Comparison of ENCODE assay signal across 8 cellular contexts in the genomic region with DNA sequence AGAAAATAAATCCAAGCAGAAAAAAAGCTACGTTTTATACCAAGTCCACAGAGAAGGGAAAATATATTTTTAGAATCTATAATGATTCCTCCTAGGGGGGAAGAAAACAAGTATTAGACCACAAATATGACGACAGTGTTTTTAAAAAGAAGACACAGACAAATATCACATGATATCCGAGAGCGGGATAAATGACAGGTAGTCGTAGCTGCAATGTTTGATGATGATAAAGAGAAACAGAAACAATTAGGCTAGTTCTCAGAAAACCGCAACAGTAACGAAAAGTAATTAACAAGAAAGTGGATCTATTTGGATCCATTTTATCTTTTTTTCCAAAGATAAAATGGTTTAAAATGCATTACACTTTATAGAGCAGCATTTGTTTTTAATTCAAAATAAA. TPM values are rescaled to one million over a fixed set of nuclear protein-coding genes. Genes with fewer than 3 reads are reported as not detected.
DNase-seq lines count a peak whose midpoint lies in the region; ATAC-seq and TF ChIP-seq lines count a peak whose summit lies in the region.

No MANE protein-coding gene starts in this region.

- H3K36me3 Mint-ChIP-seq in activated CD8-positive, alpha-beta memory T cell treated with anti-CD3 and anti-CD28 coated beads, Interleukin-2, amount 10 ng/mL, durations not matched to agents 7 days and 5 days: peaks cover 34% of the 10 kb centered on the region
- peaks cover 12% of the 10 kb centered on the region for H3K36me3 Mint-ChIP-seq in activated naive CD8-positive, alpha-beta T cell

- TF ChIP-seq CTCF in left lung (IDR thresholded peaks at IDR 0.05) (no peak), tibial artery (IDR thresholded peaks at IDR 0.05) (no peak)

- no peaks in the 10 kb centered on the region for H3K9me3 ChIP-seq in left lung
- H3K9me3 ChIP-seq in tibial artery: no peaks in the 10 kb centered on the region

- H3K9me3 Mint-ChIP-seq in activated CD8-positive, alpha-beta memory T cell treated with anti-CD3 and anti-CD28 coated beads, Interleukin-2, amount 10 ng/mL, durations not matched to agents 7 days and 5 days (ENCODE audit: low read depth): no peaks in the 10 kb centered on the region
- no peaks in the 10 kb centered on the region for H3K9me3 Mint-ChIP-seq in activated naive CD8-positive, alpha-beta T cell (ENCODE audit: low read depth)

- peak overlapping the region; percentile 67 to 79 for H3K4me3 ChIP-seq in left lung
- H3K4me3 ChIP-seq in tibial artery: peak overlapping the region; percentile 76 to 94

- CTCF ChIA-PET in activated CD8-positive, alpha-beta memory T cell treated with anti-CD3 and anti-CD28 coated beads, Interleukin-2, amount 10 ng/mL, durations not matched to agents 7 days and 5 days (lab: Charles Lee): interaction anchor here (1.0 to 2.8 kb wide), 10 partner anchors 21 to 227 kb away, joined by 3 to 18 read pairs (median 4); a partner anchor contains a TSS

- peak overlapping the region; percentile 91 for H3K27ac Mint-ChIP-seq in activated CD8-positive, alpha-beta memory T cell treated with anti-CD3 and anti-CD28 coated beads, Interleukin-2, amount 10 ng/mL, durations not matched to agents 7 days and 5 days
- H3K27ac Mint-ChIP-seq in activated naive CD8-positive, alpha-beta T cell: peak overlapping the region; percentile 84

- intact Hi-C loops in left lung (cut with DNase I): no loop called here
- intact Hi-C loops in tibial artery (cut with DNase I; ENCODE audit: low total_unique reads): loop anchor here (5.0 kb wide), 3 partner anchors 176 to 559 kb away; a partner anchor contains a TSS

- no peak for ATAC-seq in activated CD8-positive, alpha-beta memory T cell treated with anti-CD3 and anti-CD28 coated beads, Interleukin-2, amount 10 ng/mL, durations not matched to agents 7 days and 5 days
- ATAC-seq in left lung: no peak
- no peak for ATAC-seq in GM18873 (IDR thresholded peaks at IDR 0.05; ENCODE audit: low FRiP score, unreplicated experiment)

- H3K27ac ChIP-seq in left lung (peak overlapping the region; percentile 60 to 81), tibial artery (peak overlapping the region; percentile 71 to 82)

- H3K36me3 ChIP-seq in left lung: peaks cover 0 to 8% of the 10 kb centered on the region in 2 donors
- H3K36me3 ChIP-seq in tibial artery: peaks cover 0 to 7% (median 0%) of the 10 kb centered on the region in 3 donors

- H3K27me3 ChIP-seq in left lung (no peaks in the 10 kb centered on the region), tibial artery (no peaks in the 10 kb centered on the region)

- peaks cover 50% of the 10 kb centered on the region for H3K4me1 Mint-ChIP-seq in activated CD8-positive, alpha-beta memory T cell treated with anti-CD3 and anti-CD28 coated beads, Interleukin-2, amount 10 ng/mL, durations not matched to agents 7 days and 5 days
- peaks cover 58% of the 10 kb centered on the region for H3K4me1 Mint-ChIP-seq in activated naive CD8-positive, alpha-beta T cell (ENCODE audit: low read depth)

- H3K27me3 Mint-ChIP-seq in activated CD8-positive, alpha-beta memory T cell treated with anti-CD3 and anti-CD28 coated beads, Interleukin-2, amount 10 ng/mL, durations not matched to agents 7 days and 5 days: no peaks in the 10 kb centered on the region
- H3K27me3 Mint-ChIP-seq in activated naive CD8-positive, alpha-beta T cell: no peaks in the 10 kb centered on the region

- peaks cover 27 to 73% of the 10 kb centered on the region in 2 donors for H3K4me1 ChIP-seq in left lung
- peaks cover 0 to 79% (median 35%) of the 10 kb centered on the region in 4 donors for H3K4me1 ChIP-seq in tibial artery

- DNase-seq in activated CD8-positive, alpha-beta memory T cell treated with anti-CD3 and anti-CD28 coated beads, Interleukin-2, amount 10 ng/mL, durations not matched to agents 7 days and 5 days: no peak
- DNase-seq in activated CD8-positive, alpha-beta memory T cell treated with anti-CD3 and anti-CD28 coated beads for 24 hours: no peak
- DNase-seq in left lung (no peak), tibial artery (no peak), UCSD-AML1 (lab: John Stamatoyannopoulos, UW; ENCODE audit: unreplicated experiment) (no peak)
- DNase-seq in stimulated activated naive CD4-positive, alpha-beta T cell treated with Interleukin-2 at 50 U/mL for 16 hours (lab: John Stamatoyannopoulos, UW): no peak

- H3K4me3 Mint-ChIP-seq in activated CD8-positive, alpha-beta memory T cell treated with anti-CD3 and anti-CD28 coated beads, Interleukin-2, amount 10 ng/mL, durations not matched to agents 7 days and 5 days: peak overlapping the region; percentile 84
- peak overlapping the region; percentile 92 for H3K4me3 Mint-ChIP-seq in activated naive CD8-positive, alpha-beta T cell

RNA-seq across cellular contexts. Expression of a gene that starts 0.9 kb away (rescaled TPM):
- total RNA-seq in activated CD8-positive, alpha-beta memory T cell treated with anti-CD3 and anti-CD28 coated beads, Interleukin-2, amount 10 ng/mL, durations not matched to agents 7 days and 5 days: 10 to 100 TPM; 29.8 to 34.5 TPM
- 10 to 100 TPM in 1 of 2 donors, 1 to 10 TPM in 1; 9.7 to 13.3 TPM for total RNA-seq in left lung

RNA-seq across cellular contexts. Expression of a gene that starts 0.9 kb away (rescaled TPM):
- 1 to 10 TPM; 5.5 to 5.6 TPM for total RNA-seq in activated CD8-positive, alpha-beta memory T cell treated with anti-CD3 and anti-CD28 coated beads, Interleukin-2, amount 10 ng/mL, durations not matched to agents 7 days and 5 days
- total RNA-seq in left lung: 1 to 10 TPM; 3.3 to 3.6 TPM

RNA-seq across cellular contexts. Expression of a gene that starts 20.9 kb away (rescaled TPM):
- 10 to 100 TPM; 13.7 to 14.3 TPM for total RNA-seq in activated CD8-positive, alpha-beta memory T cell treated with anti-CD3 and anti-CD28 coated beads, Interleukin-2, amount 10 ng/mL, durations not matched to agents 7 days and 5 days
- 10 to 100 TPM; 52.4 to 84.6 TPM for total RNA-seq in left lung
